39 cellular contexts compared by ENCODE assay signal in the genomic region with DNA sequence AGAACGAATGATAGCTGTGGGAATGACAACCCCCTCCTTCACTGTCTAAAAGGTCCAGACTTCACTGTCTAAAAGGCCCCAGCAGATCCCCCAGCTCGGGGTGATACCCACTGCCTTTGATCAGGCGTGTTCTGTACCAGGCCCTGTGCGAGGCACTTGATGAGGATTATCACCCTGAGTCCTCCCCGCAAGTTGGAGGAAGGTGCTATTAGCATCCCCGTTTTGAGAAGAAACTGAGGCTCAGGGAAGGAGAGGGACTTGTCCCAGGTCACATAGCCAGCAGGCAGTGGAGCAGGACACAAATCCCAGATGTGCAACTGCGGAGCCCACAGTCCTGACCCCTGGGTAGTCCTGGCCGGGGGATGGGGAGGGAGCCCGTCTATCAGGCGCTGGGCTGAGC.
"Had no signal": no experiment of that assay in that cellular context is flagged by ENCODE, and none has a peak within 500 bp of the region (broad histone marks: within the 10 kb centered on the region; RNA-seq: fewer than 3 reads in every experiment).

No MANE protein-coding gene starts in this region.

- H3K9me3 Mint-ChIP-seq: activated naive CD4-positive, alpha-beta T cell treated with anti-CD3 and anti-CD28 coated beads, Interleukin-2, amount 10 ng/mL, durations not matched to agents 7 days and 5 days; activated naive CD8-positive, alpha-beta T cell treated with anti-CD3 and anti-CD28 coated beads for 36 hours; activated naive CD8-positive, alpha-beta T cell treated with anti-CD3 and anti-CD28 coated beads, Interleukin-2, amount 10 ng/mL, durations not matched to agents 7 days and 5 days; activated T-cell treated with anti-CD3 and anti-CD28 coated beads, Interleukin-2, amount 50 U/mL, for 4 hours; activated T-helper 1 cell treated with anti-CD3 and anti-CD28 coated beads, Interleukin-12 subunit alpha, Interleukin-12 subunit beta, Interleukin-2, Interleukin-4 antibody, amounts not matched to agents 30 ng/mL and 10 ng/mL and 1 ng/mL, durations not matched to agents 14 hours and 24 hours and 36 hours; activated T-helper 17 cell treated with anti-CD3 and anti-CD28 coated beads, Interleukin-2, amount 50 U/mL, for 72 hours; central memory CD8-positive, alpha-beta T cell had no signal

- H3K36me3 ChIP-seq: adrenal gland, ascending aorta, brain microvascular endothelial cell, breast epithelium, cardiac muscle cell had no signal

- DNase-seq: activated effector memory CD4-positive, alpha-beta T cell treated with anti-CD3 and anti-CD28 coated beads, Interleukin-2, amount 50 U/mL, for 16 hours; activated effector memory CD4-positive, alpha-beta T cell treated with Interleukin-2 at 50 U/mL for 16 hours; activated gamma-delta T cell; activated gamma-delta T cell treated with Interleukin-2 at 50 U/mL for 16 hours; activated naive CD4-positive, alpha-beta T cell; activated naive CD4-positive, alpha-beta T cell treated with anti-CD3 and anti-CD28 coated beads for 36 hours; activated naive CD4-positive, alpha-beta T cell treated with anti-CD3 and anti-CD28 coated beads, Interleukin-2, amount 10 ng/mL, durations not matched to agents 7 days and 5 days; activated naive CD4-positive, alpha-beta T cell treated with anti-CD3 and anti-CD28 coated beads, Interleukin-2, amount 50 U/mL, for 16 hours; activated naive CD4-positive, alpha-beta T cell treated with Interleukin-2 at 50 U/mL for 16 hours; activated naive CD8-positive, alpha-beta T cell treated with anti-CD3 and anti-CD28 coated beads for 36 hours; activated naive CD8-positive, alpha-beta T cell treated with anti-CD3 and anti-CD28 coated beads, Interleukin-2, amount 10 ng/mL, durations not matched to agents 7 days and 5 days; activated naive CD8-positive, alpha-beta T cell treated with anti-CD3 and anti-CD28 coated beads, Interleukin-2, amount 50 U/mL, for 24 hours; activated T-cell treated with anti-CD3 and anti-CD28 coated beads, Interleukin-2, amount 50 U/mL, for 1 hour; activated T-cell treated with anti-CD3 and anti-CD28 coated beads, Interleukin-2, amount 50 U/mL, for 24 hours; activated T-cell treated with anti-CD3 and anti-CD28 coated beads, Interleukin-2, amount 50 U/mL, for 4 hours; activated T-cell treated with anti-CD3 and anti-CD28 coated beads, Interleukin-2, amount 50 U/mL, for 48 hours; activated T-cell treated with anti-CD3 and anti-CD28 coated beads, Interleukin-2, amount 50 U/mL, for 72 hours; adrenal gland; amniotic stem cell; amygdala; anterior cingulate cortex; aorta; body of pancreas; brain microvascular endothelial cell; caudate nucleus; central memory CD4-positive, alpha-beta T cell; cerebellar nuclear complex had no signal

- FAIRE-seq: astrocyte had no signal

- H3K27ac Mint-ChIP-seq: activated naive CD4-positive, alpha-beta T cell treated with anti-CD3 and anti-CD28 coated beads for 36 hours; activated naive CD4-positive, alpha-beta T cell treated with anti-CD3 and anti-CD28 coated beads, Interleukin-2, amount 10 ng/mL, durations not matched to agents 7 days and 5 days; activated naive CD4-positive, alpha-beta T cell treated with anti-CD3 and anti-CD28 coated beads, Interleukin-2, amount 50 U/mL, for 24 hours; activated naive CD4-positive, alpha-beta T cell treated with anti-CD3 and anti-CD28 coated beads, Interleukin-2, amount 50 U/mL, for 72 hours; activated naive CD8-positive, alpha-beta T cell; activated naive CD8-positive, alpha-beta T cell treated with anti-CD3 and anti-CD28 coated beads for 36 hours; activated naive CD8-positive, alpha-beta T cell treated with anti-CD3 and anti-CD28 coated beads, Interleukin-2, amount 10 ng/mL, durations not matched to agents 7 days and 5 days; activated naive CD8-positive, alpha-beta T cell treated with anti-CD3 and anti-CD28 coated beads, Interleukin-2, amount 50 U/mL, for 24 hours; activated T-cell treated with anti-CD3 and anti-CD28 coated beads, Interleukin-2, amount 50 U/mL, for 24 hours; activated T-cell treated with anti-CD3 and anti-CD28 coated beads, Interleukin-2, amount 50 U/mL, for 72 hours; activated T-helper 1 cell treated with anti-CD3 and anti-CD28 coated beads, Interleukin-12 subunit alpha, Interleukin-12 subunit beta, Interleukin-2, Interleukin-4 antibody, amounts not matched to agents 30 ng/mL and 10 ng/mL and 1 ng/mL, durations not matched to agents 14 hours and 24 hours and 36 hours; activated T-helper 17 cell treated with anti-CD3 and anti-CD28 coated beads, Interleukin-2, amount 50 U/mL, for 72 hours; activated T-helper 2 cell treated with anti-CD3 and anti-CD28 coated beads, Interferon-gamma antibody, Interleukin-2, Interleukin-4, amounts not matched to agents 10 μg/mL and 5 μg/mL and 100 μg/mL, durations not matched to agents 14 hours and 24 hours and 36 hours; brain had no signal

- H3K27me3 Mint-ChIP-seq: activated naive CD4-positive, alpha-beta T cell treated with anti-CD3 and anti-CD28 coated beads, Interleukin-2, amount 10 ng/mL, durations not matched to agents 7 days and 5 days; activated naive CD8-positive, alpha-beta T cell; activated naive CD8-positive, alpha-beta T cell treated with anti-CD3 and anti-CD28 coated beads for 36 hours; activated T-helper 17 cell treated with anti-CD3 and anti-CD28 coated beads, Interleukin-2, amount 50 U/mL, for 72 hours had no signal

- H3K4me1 Mint-ChIP-seq: activated naive CD4-positive, alpha-beta T cell treated with anti-CD3 and anti-CD28 coated beads, Interleukin-2, amount 10 ng/mL, durations not matched to agents 7 days and 5 days; activated naive CD4-positive, alpha-beta T cell treated with anti-CD3 and anti-CD28 coated beads, Interleukin-2, amount 50 U/mL, for 24 hours; activated naive CD8-positive, alpha-beta T cell treated with anti-CD3 and anti-CD28 coated beads for 36 hours; activated naive CD8-positive, alpha-beta T cell treated with anti-CD3 and anti-CD28 coated beads, Interleukin-2, amount 10 ng/mL, durations not matched to agents 7 days and 5 days; activated naive CD8-positive, alpha-beta T cell treated with anti-CD3 and anti-CD28 coated beads, Interleukin-2, amount 50 U/mL, for 24 hours; activated T-helper 17 cell treated with anti-CD3 and anti-CD28 coated beads, Interleukin-2, amount 50 U/mL, for 72 hours; brain; central memory CD8-positive, alpha-beta T cell had no signal

- H3K4me3 ChIP-seq: adrenal gland, ascending aorta, body of pancreas, breast epithelium, cardiac muscle cell had no signal

- ATAC-seq: activated naive CD4-positive, alpha-beta T cell treated with anti-CD3 and anti-CD28 coated beads, Interleukin-2, amount 50 U/mL, for 72 hours; activated naive CD8-positive, alpha-beta T cell treated with anti-CD3 and anti-CD28 coated beads, Interleukin-2, amount 50 U/mL, for 24 hours; activated T-cell treated with anti-CD3 and anti-CD28 coated beads, Interleukin-2, amount 50 U/mL, for 4 hours; activated T-cell treated with anti-CD3 and anti-CD28 coated beads, Interleukin-2, amount 50 U/mL, for 72 hours; activated T-helper 17 cell treated with anti-CD3 and anti-CD28 coated beads, Interleukin-2, amount 50 U/mL, for 72 hours; body of pancreas had no signal

- H3K36me3 Mint-ChIP-seq: activated naive CD4-positive, alpha-beta T cell treated with anti-CD3 and anti-CD28 coated beads, Interleukin-2, amount 10 ng/mL, durations not matched to agents 7 days and 5 days; activated naive CD4-positive, alpha-beta T cell treated with anti-CD3 and anti-CD28 coated beads, Interleukin-2, amount 50 U/mL, for 24 hours; activated naive CD8-positive, alpha-beta T cell; activated naive CD8-positive, alpha-beta T cell treated with anti-CD3 and anti-CD28 coated beads for 36 hours; activated naive CD8-positive, alpha-beta T cell treated with anti-CD3 and anti-CD28 coated beads, Interleukin-2, amount 10 ng/mL, durations not matched to agents 7 days and 5 days; brain had no signal

- H3K4me1 ChIP-seq: adrenal gland, ascending aorta, body of pancreas, breast epithelium had no signal

- H3K4me3 Mint-ChIP-seq: activated naive CD4-positive, alpha-beta T cell treated with anti-CD3 and anti-CD28 coated beads for 36 hours; activated naive CD4-positive, alpha-beta T cell treated with anti-CD3 and anti-CD28 coated beads, Interleukin-2, amount 10 ng/mL, durations not matched to agents 7 days and 5 days; activated naive CD4-positive, alpha-beta T cell treated with anti-CD3 and anti-CD28 coated beads, Interleukin-2, amount 50 U/mL, for 24 hours; activated naive CD8-positive, alpha-beta T cell; activated naive CD8-positive, alpha-beta T cell treated with anti-CD3 and anti-CD28 coated beads for 36 hours; activated naive CD8-positive, alpha-beta T cell treated with anti-CD3 and anti-CD28 coated beads, Interleukin-2, amount 10 ng/mL, durations not matched to agents 7 days and 5 days; activated naive CD8-positive, alpha-beta T cell treated with anti-CD3 and anti-CD28 coated beads, Interleukin-2, amount 50 U/mL, for 24 hours; activated T-cell treated with anti-CD3 and anti-CD28 coated beads, Interleukin-2, amount 50 U/mL, for 24 hours; activated T-cell treated with anti-CD3 and anti-CD28 coated beads, Interleukin-2, amount 50 U/mL, for 4 hours; activated T-cell treated with anti-CD3 and anti-CD28 coated beads, Interleukin-2, amount 50 U/mL, for 72 hours; activated T-helper 1 cell treated with anti-CD3 and anti-CD28 coated beads, Interleukin-12 subunit alpha, Interleukin-12 subunit beta, Interleukin-2, Interleukin-4 antibody, amounts not matched to agents 30 ng/mL and 10 ng/mL and 1 ng/mL, durations not matched to agents 14 hours and 24 hours and 36 hours; activated T-helper 17 cell treated with anti-CD3 and anti-CD28 coated beads, Interleukin-2, amount 50 U/mL, for 72 hours; brain; central memory CD8-positive, alpha-beta T cell had no signal

- H3K27me3 ChIP-seq: adrenal gland, ascending aorta, body of pancreas, brain microvascular endothelial cell, breast epithelium, cardiac muscle cell had no signal

- H3K9me3 ChIP-seq: adrenal gland, ascending aorta, body of pancreas, breast epithelium had no signal

- H3K27ac ChIP-seq: adrenal gland, ascending aorta, body of pancreas, brain microvascular endothelial cell, breast epithelium, cardiac muscle cell had no signal
